ENCODE assay signal across 25 cellular contexts in genomic region chr1:203095061-203095690, GRCh38. TPM values are rescaled to one million over a fixed set of nuclear protein-coding genes. Genes with fewer than 3 reads are reported as not detected.
"Had no signal": no experiment of that assay in that cellular context is flagged by ENCODE, and none has a peak within 500 bp of the region (broad histone marks: within the 10 kb centered on the region; RNA-seq: fewer than 3 reads in every experiment).

No MANE protein-coding gene starts in this region.

- H3K4me2 ChIP-seq: PC-9 had no signal

- ATAC-seq: activated CD8-positive, alpha-beta memory T cell treated with anti-CD3 and anti-CD28 coated beads, Interleukin-2, amount 10 ng/mL, durations not matched to agents 7 days and 5 days; activated naive CD8-positive, alpha-beta T cell treated with anti-CD3 and anti-CD28 coated beads, Interleukin-2, amount 50 U/mL, for 24 hours had no signal

- DNase-seq: activated B cell treated with CpG ODN at 0.5 μM for 24 hours; activated CD4-positive, alpha-beta T cell treated with anti-CD3 and anti-CD28 coated beads for 1 hour; activated CD4-positive, alpha-beta T cell treated with anti-CD3 and anti-CD28 coated beads, Interleukin-2, amount 10 ng/mL, durations not matched to agents 24 days and 14 days; activated CD4-positive, alpha-beta T cell treated with anti-CD3 and anti-CD28 coated beads, Interleukin-2, amount 50 U/mL, for 48 hours; activated CD8-positive, alpha-beta memory T cell treated with anti-CD3 and anti-CD28 coated beads, Interleukin-2, amount 10 ng/mL, durations not matched to agents 7 days and 5 days; activated effector memory CD4-positive, alpha-beta T cell treated with Interleukin-2 at 50 U/mL for 16 hours; activated naive CD4-positive, alpha-beta T cell; activated naive CD8-positive, alpha-beta T cell treated with anti-CD3 and anti-CD28 coated beads, Interleukin-2, amount 50 U/mL, for 24 hours; activated T-cell treated with anti-CD3 and anti-CD28 coated beads, Interleukin-2, amount 50 U/mL, for 24 hours; amygdala; Karpas-422; MM.1S; NCI-H1105; NCI-H1436; NCI-H1694 treated with DMSO at 0.1 percent for 48 hours; NCI-H2029 treated with DMSO at 0.1 percent for 48 hours; NCI-H2171; NCI-H226; NCI-H510A; NCI-H526 treated with DMSO at 0.1 percent for 48 hours; PC-9; SHP77 treated with DMSO at 0.1 percent for 48 hours had no signal

- H3K4me3 ChIP-seq: PC-9 had no signal

- FAIRE-seq: astrocyte had no signal

- H2AFZ ChIP-seq: PC-9 had no signal

- H3K27ac ChIP-seq: PC-9 had no signal

RNA-seq across cellular contexts. Expression of gene MYOG, which starts 9.4 kb away (rescaled TPM):
- total RNA-seq: activated B cell treated with CpG ODN at 0.5 μM for 24 hours; activated CD4-positive, alpha-beta T cell treated with anti-CD3 and anti-CD28 coated beads, Interleukin-2, amount 10 ng/mL, durations not matched to agents 24 days and 14 days; activated CD8-positive, alpha-beta memory T cell treated with anti-CD3 and anti-CD28 coated beads, Interleukin-2, amount 10 ng/mL, durations not matched to agents 7 days and 5 days; activated T-helper 1 cell treated with anti-CD3 and anti-CD28 coated beads, Interleukin-12 subunit alpha, Interleukin-12 subunit beta, Interleukin-2, Interleukin-4 antibody, amounts not matched to agents 30 ng/mL and 10 ng/mL and 1 ng/mL, durations not matched to agents 14 hours and 24 hours and 36 hours; astrocyte; PC-9; SK-MEL-5 had no signal

RNA-seq across cellular contexts. Expression of gene ADORA1, which starts 32.4 kb away (rescaled TPM):
- total RNA-seq: activated B cell treated with CpG ODN at 0.5 μM for 24 hours; activated CD4-positive, alpha-beta T cell treated with anti-CD3 and anti-CD28 coated beads, Interleukin-2, amount 10 ng/mL, durations not matched to agents 24 days and 14 days; activated CD8-positive, alpha-beta memory T cell treated with anti-CD3 and anti-CD28 coated beads, Interleukin-2, amount 10 ng/mL, durations not matched to agents 7 days and 5 days; activated T-helper 1 cell treated with anti-CD3 and anti-CD28 coated beads, Interleukin-12 subunit alpha, Interleukin-12 subunit beta, Interleukin-2, Interleukin-4 antibody, amounts not matched to agents 30 ng/mL and 10 ng/mL and 1 ng/mL, durations not matched to agents 14 hours and 24 hours and 36 hours had no signal
